Comparison of ENCODE assay signal across 14 cellular contexts in genomic region chr12:89067436-89067835, GRCh38.
DNase-seq lines count a peak whose midpoint lies in the region; ATAC-seq and TF ChIP-seq lines count a peak whose summit lies in the region.
"Had no signal": no experiment of that assay in that cellular context is flagged by ENCODE, and none has a peak within 500 bp of the region (broad histone marks: within the 10 kb centered on the region; RNA-seq: fewer than 3 reads in every experiment).

No MANE protein-coding gene starts in this region.

- H3K79me1 ChIP-seq in trophoblast cell (ENCODE audit: low read length), result no peaks in the 10 kb centered on the region

- H3F3A ChIP-seq in SK-N-SH (replicated peaks; ENCODE audit: insufficient read depth), result peaks cover 13% of the 10 kb centered on the region

- H3K14ac ChIP-seq in trophoblast cell (ENCODE audit: low read length), result no peak overlapping the region

- H3K4me2 ChIP-seq in SK-N-SH, result no peak overlapping the region
- no peak overlapping the region for H3K4me2 ChIP-seq in trophoblast cell (ENCODE audit: low read length)

- POLR2A ChIA-PET in SK-N-SH (lab: Yijun Ruan, JAX), result no interaction called here

- H4K20me1 ChIP-seq in SK-N-SH (ENCODE audit: insufficient read depth), result no peaks in the 10 kb centered on the region

- H3K9me3 ChIP-seq in SK-N-SH (no peaks in the 10 kb centered on the region), MG63 (no peaks in the 10 kb centered on the region), trophoblast cell (ENCODE audit: insufficient read depth, low read depth, low read length) (peaks cover 1% of the 10 kb centered on the region), mucosa of descending colon (no peaks in the 10 kb centered on the region)
- H3K9me3 ChIP-seq: body of pancreas, stomach had no signal

- TF ChIP-seq RAD21 in SK-N-SH (IDR thresholded peaks at IDR 0.05; ENCODE audit: low read length), result no peak

- H3K79me2 ChIP-seq in SK-N-SH (ENCODE audit: insufficient read depth) (no peaks in the 10 kb centered on the region), trophoblast cell (ENCODE audit: control insufficient read depth, insufficient read depth, low read length, poor library complexity) (no peaks in the 10 kb centered on the region)

- ATAC-seq in SK-N-SH treated with all-trans-retinoic acid at 6 μM for 48 hours (no peak; the same call in 2 of the 3 replicates), mucosa of descending colon (no peak)
- ATAC-seq: body of pancreas, left ventricle myocardium superior had no signal

- H2BK5ac ChIP-seq in trophoblast cell (ENCODE audit: low read depth, low read length, poor library complexity), result no peak overlapping the region

- H4K12ac ChIP-seq in trophoblast cell (ENCODE audit: low read depth, low read length), result no peak overlapping the region

- no peak overlapping the region for H4K8ac ChIP-seq in trophoblast cell (ENCODE audit: low read depth, low read length)

- 23% methylated on average over 1 of the region's 1 CpG for WGBS in SK-N-SH (ENCODE audit: low lambda C conversion rate)
- WGBS in trophoblast cell (ENCODE audit: extremely low coverage, insufficient coverage, insufficient read length), result no CpG with 5 or more reads among the region's 1 CpG

- H3K4me1 ChIP-seq in SK-N-SH (ENCODE audit: control insufficient read depth in 1 of 2, insufficient read depth in 2 of 2, low read depth in 1 of 2, low read length in 1 of 2) (peaks cover 0 to 2% of the 10 kb centered on the region in 2 experiments; a peak in 3 of 4 replicates), trophoblast cell (ENCODE audit: control insufficient read depth in 1 of 2, insufficient read depth in 2 of 2, low read length in 2 of 2) (no peaks in the 10 kb centered on the region), mucosa of descending colon (ENCODE audit: low read depth) (no peaks in the 10 kb centered on the region)
- H3K4me1 ChIP-seq: stomach had no signal

- DNase-seq in SK-N-SH, result no peak
- DNase-seq in MG63, result peak; percentile 50
- DNase-seq in epithelial cell of esophagus (ENCODE audit: low read depth), result peak; percentile 90
- peak; percentile 11 to 52 for DNase-seq in trophoblast cell
- no peak for DNase-seq in NCI-H1694 (lab: John Stamatoyannopoulos, UW)
- DNase-seq in substantia nigra (lab: John Stamatoyannopoulos, UW), result no peak
- DNase-seq in mucosa of descending colon, result no peak
- DNase-seq: 8988T, body of pancreas, DND-41, left ventricle myocardium superior, NCI-H146, stomach had no signal

- H3K9me2 ChIP-seq in SK-N-SH, result no peaks in the 10 kb centered on the region

- no peak overlapping the region for H2AK5ac ChIP-seq in trophoblast cell (ENCODE audit: low read length)

- H2AFZ ChIP-seq in SK-N-SH (ENCODE audit: low read depth) (0 out of 2 replicates have a peak overlapping the region, but pooled peaks have one; percentile 9), trophoblast cell (ENCODE audit: insufficient read depth, low read length, poor library complexity) (no peak overlapping the region)

- H3K4me3 ChIP-seq in SK-N-SH (ENCODE audit: low read depth in 2 of 2, low read length in 1 of 2) (no peak overlapping the region), MG63 (no peak overlapping the region), epithelial cell of esophagus (ENCODE audit: low read length) (no peak overlapping the region), trophoblast cell (ENCODE audit: low read depth, low read length) (no peak overlapping the region), mucosa of descending colon (no peak overlapping the region)
- H3K4me3 ChIP-seq: body of pancreas, stomach had no signal

- H3K27me3 ChIP-seq in SK-N-SH (ENCODE audit: insufficient read depth) (no peaks in the 10 kb centered on the region), MG63 (no peaks in the 10 kb centered on the region), trophoblast cell (ENCODE audit: insufficient read depth, low read length) (no peaks in the 10 kb centered on the region)
- H3K27me3 ChIP-seq: body of pancreas, stomach had no signal

- H3K27ac ChIP-seq in SK-N-SH (ENCODE audit: low read depth in 2 of 2, low read length in 1 of 2) (peak overlapping the region in 1 of 2 experiments; percentile 58; a peak in 2 of 4 replicates), trophoblast cell (ENCODE audit: low read depth, low read length) (no peak overlapping the region), substantia nigra (ENCODE audit: low read depth, low read length, poor library complexity, severe bottlenecking) (no peak overlapping the region)
- H3K27ac ChIP-seq: body of pancreas, stomach had no signal

- TF ChIP-seq EP300 in SK-N-SH (IDR thresholded peaks at IDR 0.05; ENCODE audit: borderline replicate concordance in 1 of 2, low read depth in 1 of 2, low read length in 1 of 2), result no peak

- H3K36me3 ChIP-seq in SK-N-SH (replicated peaks in 1 of 2; ENCODE audit: control insufficient read depth in 1 of 2, insufficient read depth in 2 of 2, low read length in 1 of 2) (no peaks in the 10 kb centered on the region), MG63 (no peaks in the 10 kb centered on the region), trophoblast cell (ENCODE audit: control insufficient read depth in 1 of 2, insufficient read depth in 2 of 2, low read length in 2 of 2) (no peaks in the 10 kb centered on the region), mucosa of descending colon (ENCODE audit: low read depth) (no peaks in the 10 kb centered on the region)
- H3K36me3 ChIP-seq: stomach had no signal

- H3K18ac ChIP-seq in trophoblast cell (ENCODE audit: low read length), result no peak overlapping the region

- intact Hi-C loops in mucosa of descending colon (cut with DNase I, micrococcal nuclease), result no loop called here

- no peak overlapping the region for H4K91ac ChIP-seq in trophoblast cell (ENCODE audit: low read depth, low read length)

- no peak overlapping the region for H3K9ac ChIP-seq in SK-N-SH
- H3K9ac ChIP-seq in trophoblast cell (ENCODE audit: low read length), result no peak overlapping the region

- H2BK120ac ChIP-seq in trophoblast cell (ENCODE audit: insufficient read depth, low read length, poor library complexity), result no peak overlapping the region

- H3K23ac ChIP-seq in trophoblast cell (ENCODE audit: low read length), result no peak overlapping the region

- H3K4ac ChIP-seq in trophoblast cell (ENCODE audit: low read depth, low read length), result no peak overlapping the region

- H2BK12ac ChIP-seq in trophoblast cell (ENCODE audit: low read length), result no peak overlapping the region

- CTCF ChIA-PET in SK-N-SH (lab: Yijun Ruan, JAX), result interaction anchor here (1.5 kb wide), 1 partner anchor 21 kb away, joined by 4 read pairs; no protein-coding TSS in a partner anchor

- no peak for TF ChIP-seq CTCF in SK-N-SH (IDR thresholded peaks at IDR 0.05)
- TF ChIP-seq CTCF in epithelial cell of esophagus (IDR thresholded peaks at IDR 0.05; ENCODE audit: insufficient read depth, low read depth, low read length, missing control alignments), result no peak
- no peak for TF ChIP-seq CTCF in mucosa of descending colon (IDR thresholded peaks at IDR 0.05)

TF ChIP-seq in SK-N-SH, 30 proteins besides CTCF, POLR2A, EP300 and RAD21 (continues in another document):
- TF ChIP-seq PBX3 (IDR thresholded peaks at IDR 0.05), result no peak

TF ChIP-seq in SK-N-SH treated with all-trans-retinoic acid at 6 μM for 48 hours, 23 proteins besides CTCF, POLR2A, EP300 and RAD21 (continues in another document):
- no peak for TF ChIP-seq PPARA (CRISPR knock-in tag; IDR thresholded peaks at IDR 0.05; ENCODE audit: borderline replicate concordance)
- TF ChIP-seq TCF4 (CRISPR knock-in tag; IDR thresholded peaks at IDR 0.05; ENCODE audit: borderline replicate concordance), result no peak
- no peak for TF ChIP-seq ZNF8 (CRISPR knock-in tag; IDR thresholded peaks at IDR 0.05)
- no peak for TF ChIP-seq ZNF70 (CRISPR knock-in tag; IDR thresholded peaks at IDR 0.05)
- TF ChIP-seq CREB5 (CRISPR knock-in tag; IDR thresholded peaks at IDR 0.05; ENCODE audit: low read depth), result no peak
- TF ChIP-seq SNAI2 (CRISPR knock-in tag; IDR thresholded peaks at IDR 0.05), result no peak
- no peak for TF ChIP-seq POU6F1 (CRISPR knock-in tag; IDR thresholded peaks at IDR 0.05; ENCODE audit: borderline replicate concordance, low read depth)

Comparison
In these comparisons a context has a peak if more than half of its experiments do, and no peak if none do; other contexts are left out.
1. DNase-seq: peak in MG63 (single experiment), epithelial cell of esophagus (single experiment) and trophoblast cell (2 of 2); none in SK-N-SH (single experiment), NCI-H1694 (single experiment), substantia nigra (0 of 49) and mucosa of descending colon (0 of 3).